10 cellular contexts compared by ENCODE assay signal in the genomic region with DNA sequence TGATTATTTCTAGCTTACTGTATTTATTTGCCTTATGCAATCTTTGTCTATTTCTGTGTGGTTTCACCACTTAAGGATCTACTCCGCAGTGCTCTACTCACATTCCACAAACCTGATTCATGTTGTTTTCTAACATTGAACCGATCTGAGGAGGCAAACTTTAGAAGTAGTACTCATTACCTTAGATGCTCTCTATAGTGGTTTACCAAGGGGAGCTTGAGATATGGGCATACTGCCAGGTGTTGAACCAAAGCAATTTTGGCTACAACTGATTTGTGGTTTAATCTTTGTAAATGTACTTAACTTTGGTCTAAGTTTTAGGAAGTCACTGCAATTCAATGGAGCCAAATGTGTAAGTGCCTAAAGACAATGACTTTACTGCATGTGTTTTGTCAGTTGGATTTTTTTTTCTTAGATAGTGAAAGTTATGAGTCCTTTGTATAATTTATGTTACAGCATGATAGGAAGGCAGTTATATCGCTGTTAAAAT. TPM values are rescaled to one million over a fixed set of nuclear protein-coding genes. Genes with fewer than 3 reads are reported as not detected.
DNase-seq lines count a peak whose midpoint lies in the region; ATAC-seq lines count a peak whose summit lies in the region.
"Had no signal": no experiment of that assay in that cellular context is flagged by ENCODE, and none has a peak within 500 bp of the region (broad histone marks: within the 10 kb centered on the region; RNA-seq: fewer than 3 reads in every experiment).

No MANE protein-coding gene starts in this region.

- no peak overlapping the region for H4K8ac ChIP-seq in mesendoderm (ENCODE audit: low read depth, low read length)

- no peak overlapping the region for H3K27ac ChIP-seq in mesendoderm (ENCODE audit: low read depth, low read length)
- H3K27ac ChIP-seq: uterus had no signal

- DNase-seq in DMS79 (lab: John Stamatoyannopoulos, UW) (peak; percentile 95), LoVo (ENCODE audit: low spot score) (peak; percentile 46), amniotic stem cell (lab: John Stamatoyannopoulos, UW) (peak; percentile 25), mesendoderm (peak; percentile 54), ureter (ENCODE audit: low spot score) (no peak), NCI-H524 (lab: John Stamatoyannopoulos, UW) (no peak), cerebellum (ENCODE audit: low spot score) (no peak)
- DNase-seq: activated effector memory CD4-positive, alpha-beta T cell treated with anti-CD3 and anti-CD28 coated beads, Interleukin-2, amount 50 U/mL, for 16 hours; uterus had no signal

- ATAC-seq in HG02763 (IDR thresholded peaks at IDR 0.05; ENCODE audit: unreplicated experiment), result no peak

- no peak overlapping the region for H2BK120ac ChIP-seq in mesendoderm (ENCODE audit: low read depth, low read length)

- H3K9ac ChIP-seq in mesendoderm (ENCODE audit: low read length), result no peak overlapping the region

- H3K23ac ChIP-seq in mesendoderm (ENCODE audit: low read length), result no peak overlapping the region

- H3K4me1 ChIP-seq in mesendoderm (ENCODE audit: control insufficient read depth, low read depth, low read length), result no peaks in the 10 kb centered on the region
- H3K4me1 ChIP-seq: uterus had no signal

- no peak overlapping the region for H3K56ac ChIP-seq in mesendoderm (ENCODE audit: low read length)

- H3K27me3 ChIP-seq in mesendoderm (ENCODE audit: insufficient read depth, low read length, poor library complexity), result no peaks in the 10 kb centered on the region
- H3K27me3 ChIP-seq: uterus had no signal

- no peak overlapping the region for H3K4me3 ChIP-seq in mesendoderm (ENCODE audit: low read length)
- H3K4me3 ChIP-seq: uterus had no signal

- no peaks in the 10 kb centered on the region for H3K79me2 ChIP-seq in mesendoderm (ENCODE audit: control insufficient read depth, insufficient read depth, low read length)

- H3K4me2 ChIP-seq in mesendoderm (ENCODE audit: low read length), result no peak overlapping the region

- H2AK5ac ChIP-seq in mesendoderm (ENCODE audit: low read length), result no peak overlapping the region

- no CpG with 5 or more reads among the region's 3 CpGs for WGBS in mesendoderm (ENCODE audit: extremely low coverage, insufficient coverage, low lambda C conversion rate)

- no peak overlapping the region for H3K4ac ChIP-seq in mesendoderm (ENCODE audit: low read depth, low read length)

- H2BK5ac ChIP-seq in mesendoderm (ENCODE audit: low read length), result no peak overlapping the region

- H3K18ac ChIP-seq in mesendoderm (ENCODE audit: low read length), result no peak overlapping the region

- H4K5ac ChIP-seq in mesendoderm (ENCODE audit: low read length), result no peak overlapping the region

- no peaks in the 10 kb centered on the region for H3K36me3 ChIP-seq in mesendoderm (ENCODE audit: control insufficient read depth, insufficient read depth, low read length)
- H3K36me3 ChIP-seq: uterus had no signal

- H3K79me1 ChIP-seq in mesendoderm (ENCODE audit: low read length), result no peaks in the 10 kb centered on the region

- H2BK15ac ChIP-seq in mesendoderm (replicated peaks; ENCODE audit: low read depth), result no peak overlapping the region

RNA-seq across cellular contexts. Expression of a gene that starts 50.1 kb away (rescaled TPM):
- polyA plus RNA-seq in mesendoderm (2013, experiment 1 of 2), result 0.81 TPM
- polyA plus RNA-seq in mesendoderm (2013, experiment 2 of 2), result 1.1 TPM
- total RNA-seq in ureter (3.0 TPM), cerebellum (502 TPM)

Comparison
In these comparisons a context has a peak if more than half of its experiments do, and no peak if none do; other contexts are left out.
1. DNase-seq: peak in DMS79 (single experiment), LoVo (single experiment), amniotic stem cell (single experiment) and mesendoderm (single experiment); none in ureter (single experiment), NCI-H524 (0 of 2) and cerebellum (single experiment).
2. RNA of a gene that starts 50.1 kb away (total RNA-seq): 502 TPM in cerebellum (single experiment); 3.0 TPM in ureter (single experiment); every median in the first group is over 100 times any median in the second.